In genomic region chr12:26846419-26846818, GRCh38 we compare ENCODE assay signal across 2 cellular contexts.
TF ChIP-seq lines count a peak whose summit lies in the region.

No MANE protein-coding gene starts in this region.

TF ChIP-seq in SK-N-SH, 30 proteins besides CTCF, POLR2A, EP300 and RAD21 (continued from another document):
- TF ChIP-seq IRF3 (IDR thresholded peaks at IDR 0.05; ENCODE audit: low read depth, low read length) (no peak), RFX5 (IDR thresholded peaks at IDR 0.05; ENCODE audit: low read length) (no peak), MXI1 (IDR thresholded peaks at IDR 0.05; ENCODE audit: low read depth, low read length) (no peak), REST (IDR thresholded peaks at IDR 0.05; ENCODE audit: low read depth, low read length) (no peak), JUND (IDR thresholded peaks at IDR 0.05) (no peak), ELF1 (IDR thresholded peaks at IDR 0.05) (no peak), NFIC (IDR thresholded peaks at IDR 0.05; ENCODE audit: borderline replicate concordance) (no peak)
- TF ChIP-seq, protein P1, sequence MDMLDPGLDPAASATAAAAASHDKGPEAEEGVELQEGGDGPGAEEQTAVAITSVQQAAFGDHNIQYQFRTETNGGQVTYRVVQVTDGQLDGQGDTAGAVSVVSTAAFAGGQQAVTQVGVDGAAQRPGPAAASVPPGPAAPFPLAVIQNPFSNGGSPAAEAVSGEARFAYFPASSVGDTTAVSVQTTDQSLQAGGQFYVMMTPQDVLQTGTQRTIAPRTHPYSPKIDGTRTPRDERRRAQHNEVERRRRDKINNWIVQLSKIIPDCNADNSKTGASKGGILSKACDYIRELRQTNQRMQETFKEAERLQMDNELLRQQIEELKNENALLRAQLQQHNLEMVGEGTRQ (IDR thresholded peaks at IDR 0.05; ENCODE audit: borderline replicate concordance, low read depth, low read length), result no peak

TF ChIP-seq in SK-N-SH treated with all-trans-retinoic acid at 6 μM for 48 hours, 23 proteins besides CTCF, POLR2A, EP300 and RAD21 (continued from another document):
- TF ChIP-seq BACH2 (CRISPR knock-in tag; IDR thresholded peaks at IDR 0.05; ENCODE audit: borderline replicate concordance) (no peak), ZNF565 (CRISPR knock-in tag; conservative IDR thresholded peaks at IDR 0.05; ENCODE audit: low read depth) (no peak), CSDC2 (CRISPR knock-in tag; IDR thresholded peaks at IDR 0.05) (no peak), ESRRG (CRISPR knock-in tag; IDR thresholded peaks at IDR 0.05) (no peak)
